21 cellular contexts compared by ENCODE assay signal in the genomic region with DNA sequence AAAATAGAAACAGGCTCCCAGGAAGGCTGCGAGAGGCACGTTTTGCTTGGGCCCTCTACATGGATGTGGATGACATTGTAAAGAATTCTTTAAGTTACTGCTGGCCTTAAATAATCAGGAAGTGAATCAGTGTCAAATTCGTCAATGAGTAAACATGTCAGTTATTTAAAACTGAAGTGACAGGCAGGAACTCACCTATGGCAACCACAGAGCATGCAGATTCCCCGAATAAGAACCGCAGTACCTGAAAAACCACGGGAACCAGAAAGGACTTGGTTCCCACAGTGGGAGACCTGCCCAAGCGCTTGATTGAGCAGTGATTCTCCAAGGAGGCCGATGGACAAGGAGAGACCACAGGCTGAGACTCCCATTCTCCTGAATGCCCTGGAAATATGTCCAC.
DNase-seq lines count a peak whose midpoint lies in the region; FAIRE-seq and TF ChIP-seq lines count a peak whose summit lies in the region.
"Had no signal": no experiment of that assay in that cellular context is flagged by ENCODE, and none has a peak within 500 bp of the region (broad histone marks: within the 10 kb centered on the region; RNA-seq: fewer than 3 reads in every experiment).

No MANE protein-coding gene starts in this region.

- H3K79me2 ChIP-seq in astrocyte (ENCODE audit: insufficient read depth, low read length) = no peaks in the 10 kb centered on the region

- H3K27me3 Mint-ChIP-seq in astrocyte (ENCODE audit: low read depth, unreplicated experiment) = no peaks in the 10 kb centered on the region

- peak overlapping the region; percentile 3 for H2AFZ ChIP-seq in astrocyte (ENCODE audit: low read depth, low read length)

- FAIRE-seq in astrocyte (lab: Jason Lieb, UNC) = no peak
- FAIRE-seq: G401.6 had no signal

- H3K9ac ChIP-seq in astrocyte (ENCODE audit: low read length) = no peak overlapping the region

- no peaks in the 10 kb centered on the region for H3K9me3 ChIP-seq in astrocyte (ENCODE audit: insufficient read depth, low read depth, low read length)
- H3K9me3 ChIP-seq: BE2C, prostate gland, suprapubic skin had no signal

- TF ChIP-seq CTCF in astrocyte (IDR thresholded peaks at IDR 0.05; ENCODE audit: insufficient read depth, low read depth, low read length) = no peak

- H3K9me3 Mint-ChIP-seq in astrocyte (ENCODE audit: unreplicated experiment) = peaks cover 3% of the 10 kb centered on the region
- H3K9me3 Mint-ChIP-seq: natural killer cell treated with Interleukin-12 subunit alpha and Interleukin-12 subunit beta and Interleukin-15 and Interleukin-18, amount 100 ng/mL, for 72 hours had no signal

- H3K36me3 Mint-ChIP-seq in astrocyte (ENCODE audit: low read depth, unreplicated experiment) = no peaks in the 10 kb centered on the region
- H3K36me3 Mint-ChIP-seq: natural killer cell treated with Interleukin-12 subunit alpha and Interleukin-12 subunit beta and Interleukin-15 and Interleukin-18, amount 100 ng/mL, for 72 hours had no signal

- no peak overlapping the region for H3K4me3 ChIP-seq in astrocyte (ENCODE audit: insufficient read depth, low read depth, low read length)
- H3K4me3 ChIP-seq: prostate gland, skin epidermis, suprapubic skin had no signal

- peak overlapping the region; percentile 34 for H3K27ac Mint-ChIP-seq in astrocyte (ENCODE audit: unreplicated experiment)
- H3K27ac Mint-ChIP-seq: natural killer cell treated with Interleukin-12 subunit alpha and Interleukin-12 subunit beta and Interleukin-15 and Interleukin-18, amount 100 ng/mL, for 72 hours had no signal

- no peak overlapping the region for H3K4me3 Mint-ChIP-seq in astrocyte (ENCODE audit: unreplicated experiment)
- H3K4me3 Mint-ChIP-seq: natural killer cell treated with Interleukin-12 subunit alpha and Interleukin-12 subunit beta and Interleukin-15 and Interleukin-18, amount 100 ng/mL, for 72 hours had no signal

- no peak overlapping the region for H3K27ac ChIP-seq in astrocyte (ENCODE audit: low read depth, low read length)
- H3K27ac ChIP-seq: prostate gland, skin epidermis, suprapubic skin had no signal

- H3K4me2 ChIP-seq in astrocyte (ENCODE audit: low read length) = no peak overlapping the region

- no peaks in the 10 kb centered on the region for H3K36me3 ChIP-seq in astrocyte (ENCODE audit: insufficient read depth, low read length)
- H3K36me3 ChIP-seq: BE2C, prostate gland, suprapubic skin had no signal

- DNase-seq in ELR (ENCODE audit: low read depth) (peak; percentile 48), HT1080 (ENCODE audit: low read depth) (peak; percentile 57), astrocyte (ENCODE audit: low read depth) (peak; percentile 4), left kidney (ENCODE audit: low read depth, low spot score) (peak; percentile 8), NCI-H2029 treated with DMSO at 0.1 percent for 48 hours (lab: John Stamatoyannopoulos, UW) (no peak), NCI-H187 treated with DMSO at 0.1 percent for 48 hours (lab: John Stamatoyannopoulos, UW) (no peak), DMS53 treated with DMSO at 0.1 percent for 48 hours (lab: John Stamatoyannopoulos, UW; ENCODE audit: unreplicated experiment) (no peak)
- DNase-seq: BE2C; caudate nucleus; effector CD4-positive, alpha-beta T cell; Kasumi-1; mesenchymal stem cell; NCI-H1417; NCI-H2171 treated with DMSO at 0.1 percent for 48 hours; NCI-H774; stimulated activated CD4-positive, alpha-beta T cell treated with anti-CD3 and anti-CD28 coated beads, Interleukin-4, amount 100 ng/mL, for 1 hour had no signal

- no peaks in the 10 kb centered on the region for H3K27me3 ChIP-seq in astrocyte (ENCODE audit: insufficient read depth, low read length)
- H3K27me3 ChIP-seq: BE2C, suprapubic skin had no signal

- peaks cover 31% of the 10 kb centered on the region for H3K4me1 Mint-ChIP-seq in astrocyte (ENCODE audit: low read depth, unreplicated experiment)

- no peaks in the 10 kb centered on the region for H4K20me1 ChIP-seq in astrocyte (ENCODE audit: insufficient read depth, low read length)

- H3K4me1 ChIP-seq in astrocyte (ENCODE audit: insufficient read depth, low read length) = peaks cover 10% of the 10 kb centered on the region
- H3K4me1 ChIP-seq: BE2C, prostate gland, suprapubic skin had no signal

Comparison
In these comparisons a context has a peak if more than half of its experiments do, and no peak if none do; other contexts are left out.
1. DNase-seq: peak in ELR (single experiment), HT1080 (single experiment), astrocyte (single experiment) and left kidney (single experiment); none in NCI-H2029 treated with DMSO at 0.1 percent for 48 hours (single experiment), NCI-H187 treated with DMSO at 0.1 percent for 48 hours (single experiment) and DMS53 treated with DMSO at 0.1 percent for 48 hours (single experiment).